ENCODE assay signal across 8 cellular contexts in genomic region chr11:33868646-33869461, GRCh38. TPM values are rescaled to one million over a fixed set of nuclear protein-coding genes. Genes with fewer than 3 reads are reported as not detected.
A peak's percentile ranks its signal among the peaks of the same experiment; 100 is the strongest.
DNase-seq lines count a peak whose midpoint lies in the region; ATAC-seq and TF ChIP-seq lines count a peak whose summit lies in the region.

No MANE protein-coding gene starts in this region.

- 6 to 12% methylated on average over 39 to 50 of the region's 68 CpGs for WGBS in GM23248 (ENCODE audit: low coverage in 1 of 2, low lambda C conversion rate in 2 of 2, missing lambda C conversion rate in 2 of 2), 2 experiments
- 2% methylated on average over 68 of the region's 68 CpGs for WGBS in thymus

- H3K36me3 Mint-ChIP-seq in activated CD4-positive, alpha-beta memory T cell treated with anti-CD3 and anti-CD28 coated beads for 36 hours: no peaks in the 10 kb centered on the region

- no peaks in the 10 kb centered on the region for H3K9me3 Mint-ChIP-seq in activated CD4-positive, alpha-beta memory T cell treated with anti-CD3 and anti-CD28 coated beads for 36 hours

- peaks cover 50% of the 10 kb centered on the region for H3K4me1 ChIP-seq in BLaER1
- H3K4me1 ChIP-seq in GM23248 (ENCODE audit: insufficient read depth): no peaks in the 10 kb centered on the region
- peaks cover 0 to 53% of the 10 kb centered on the region in 2 donors for H3K4me1 ChIP-seq in left lung
- peaks cover 7% of the 10 kb centered on the region for H3K4me1 ChIP-seq in thymus (ENCODE audit: control insufficient read depth, insufficient read depth, low read length)

- H3K4me3 ChIP-seq in BLaER1 (peak overlapping the region; percentile 77), GM23248 (peak overlapping the region; percentile 39; the same call in 1 of the 2 replicates), astrocyte of the cerebellum (ENCODE audit: low read depth, low read length) (peak overlapping the region; percentile 54), left lung (peak overlapping the region; percentile 42 to 64), thymus (ENCODE audit: low read length) (peak overlapping the region; percentile 60)

- H3K9ac ChIP-seq in BLaER1 (peak overlapping the region; percentile 84), GM23248 (no peak overlapping the region)

- H3K4me2 ChIP-seq in BLaER1 (peak overlapping the region; percentile 98), GM23248 (ENCODE audit: unreplicated experiment) (peak overlapping the region; percentile 97)

- H3K9me3 ChIP-seq in BLaER1 (no peaks in the 10 kb centered on the region), GM23248 (ENCODE audit: low read depth) (no peaks in the 10 kb centered on the region), left lung (no peaks in the 10 kb centered on the region), thymus (ENCODE audit: control insufficient read depth) (peaks cover 3% of the 10 kb centered on the region)

- H3K4me3 Mint-ChIP-seq in activated CD4-positive, alpha-beta memory T cell treated with anti-CD3 and anti-CD28 coated beads for 36 hours: no peak overlapping the region

- H4K20me1 ChIP-seq in BLaER1 (peaks cover 47% of the 10 kb centered on the region), GM23248 (ENCODE audit: insufficient read depth) (no peaks in the 10 kb centered on the region)

- POLR2A ChIA-PET in activated CD4-positive, alpha-beta memory T cell treated with anti-CD3 and anti-CD28 coated beads for 36 hours (lab: Charles Lee): no interaction called here

- DNase-seq in GM23248 (peak; percentile 8), astrocyte of the cerebellum (ENCODE audit: low read depth) (no peak), left lung (peak in 1 of 2 donors; percentile 81), RKO (ENCODE audit: low spot score) (no peak)
- no peak for DNase-seq in activated CD8-positive, alpha-beta memory T cell treated with anti-CD3 and anti-CD28 coated beads for 24 hours
- no peak for DNase-seq in activated CD4-positive, alpha-beta memory T cell treated with anti-CD3 and anti-CD28 coated beads for 36 hours

- H3K27me3 Mint-ChIP-seq in activated CD4-positive, alpha-beta memory T cell treated with anti-CD3 and anti-CD28 coated beads for 36 hours: peaks cover 60% of the 10 kb centered on the region

- H3K36me3 ChIP-seq in BLaER1 (peaks cover 12% of the 10 kb centered on the region), GM23248 (ENCODE audit: low read depth) (no peaks in the 10 kb centered on the region), left lung (peaks cover 0 to 7% of the 10 kb centered on the region in 2 donors), thymus (ENCODE audit: control insufficient read depth, insufficient read depth) (no peaks in the 10 kb centered on the region)

- H3F3A ChIP-seq in GM23248 (ENCODE audit: insufficient read depth): no peaks in the 10 kb centered on the region

- peak; percentile 9 for ATAC-seq in left lung

- no peak for TF ChIP-seq CTCF in astrocyte of the cerebellum (IDR thresholded peaks at IDR 0.05; ENCODE audit: low read depth, low read length, missing control alignments)
- no peak for TF ChIP-seq CTCF in left lung (IDR thresholded peaks at IDR 0.05)

- peaks cover 32% of the 10 kb centered on the region for H3K27me3 ChIP-seq in BLaER1
- peaks cover 77% of the 10 kb centered on the region for H3K27me3 ChIP-seq in GM23248 (replicated peaks; ENCODE audit: insufficient read depth)
- peaks cover 5 to 32% of the 10 kb centered on the region in 2 donors for H3K27me3 ChIP-seq in left lung
- H3K27me3 ChIP-seq in thymus (ENCODE audit: control insufficient read depth, insufficient read depth): peaks cover 43% of the 10 kb centered on the region

- no peaks in the 10 kb centered on the region for H3K79me2 ChIP-seq in GM23248 (ENCODE audit: insufficient read depth)

- no peak overlapping the region for H3K27ac Mint-ChIP-seq in activated CD4-positive, alpha-beta memory T cell treated with anti-CD3 and anti-CD28 coated beads for 36 hours

- H3K4me1 Mint-ChIP-seq in activated CD4-positive, alpha-beta memory T cell treated with anti-CD3 and anti-CD28 coated beads for 36 hours (ENCODE audit: low read depth): peaks cover 9% of the 10 kb centered on the region

- in situ Hi-C loops in GM23248 (cut with MboI) (no loop called here), astrocyte of the cerebellum (cut with HindIII; ENCODE audit: low sequenced_read_pairs) (no loop called here)

- CTCF ChIA-PET in activated CD4-positive, alpha-beta memory T cell treated with anti-CD3 and anti-CD28 coated beads for 36 hours (lab: Charles Lee): interaction anchor here (1.1 to 2.7 kb wide), 4 partner anchors 11 to 119 kb away, joined by 3 to 25 read pairs (median 6); no protein-coding TSS in a partner anchor

- intact Hi-C loops in left lung (cut with DNase I): loop anchor here (5.0 to 10.0 kb wide), 2 partner anchors 63 to 86 kb away; no protein-coding TSS in a partner anchor
- intact Hi-C loops in activated CD4-positive, alpha-beta memory T cell treated with anti-CD3 and anti-CD28 coated beads for 36 hours (cut with micrococcal nuclease): no loop called here

- no peak overlapping the region for H2AFZ ChIP-seq in GM23248

- H3K9me2 ChIP-seq in GM23248 (ENCODE audit: insufficient read depth): no peaks in the 10 kb centered on the region

- H3K27ac ChIP-seq in BLaER1: peak overlapping the region; percentile 77
- H3K27ac ChIP-seq in GM23248: no peak overlapping the region
- H3K27ac ChIP-seq in left lung: peak overlapping the region; percentile 73 to 92
- H3K27ac ChIP-seq in thymus (ENCODE audit: low read depth): peak overlapping the region; percentile 42

RNA-seq across cellular contexts. Expression of gene LMO2, which starts 23.0 kb away (rescaled TPM):
- total RNA-seq in GM23248 (2014; rRNA removed; shearing (Covaris generic)): 0.25 TPM in 1 of 2 replicates, not detected in the other
- polyA plus RNA-seq in GM23248 (2016; fragmentation: Nextera tagmentation; extraction: Ambion mirVana) (not detected in 2 replicates), thymus (31.1 TPM)
- 10 to 100 TPM; 27.8 to 42.0 TPM for total RNA-seq in left lung
- total RNA-seq in activated CD4-positive, alpha-beta memory T cell treated with anti-CD3 and anti-CD28 coated beads for 36 hours: not detected

Comparison
In these comparisons a context has a peak if more than half of its experiments do, and no peak if none do; other contexts are left out.
1. RNA of gene LMO2, which starts 23.0 kb away (total RNA-seq): 27.8 to 42.0 TPM in left lung; 0.25 TPM in GM23248 and not detected in activated CD4-positive, alpha-beta memory T cell treated with anti-CD3 and anti-CD28 coated beads for 36 hours; every median in the first group is over 10 times any median in the second.
2. Peak in every context shown above with its lines, with median percentiles within 50 percentile points of each other: H3K4me3 ChIP-seq.